In the genomic region with DNA sequence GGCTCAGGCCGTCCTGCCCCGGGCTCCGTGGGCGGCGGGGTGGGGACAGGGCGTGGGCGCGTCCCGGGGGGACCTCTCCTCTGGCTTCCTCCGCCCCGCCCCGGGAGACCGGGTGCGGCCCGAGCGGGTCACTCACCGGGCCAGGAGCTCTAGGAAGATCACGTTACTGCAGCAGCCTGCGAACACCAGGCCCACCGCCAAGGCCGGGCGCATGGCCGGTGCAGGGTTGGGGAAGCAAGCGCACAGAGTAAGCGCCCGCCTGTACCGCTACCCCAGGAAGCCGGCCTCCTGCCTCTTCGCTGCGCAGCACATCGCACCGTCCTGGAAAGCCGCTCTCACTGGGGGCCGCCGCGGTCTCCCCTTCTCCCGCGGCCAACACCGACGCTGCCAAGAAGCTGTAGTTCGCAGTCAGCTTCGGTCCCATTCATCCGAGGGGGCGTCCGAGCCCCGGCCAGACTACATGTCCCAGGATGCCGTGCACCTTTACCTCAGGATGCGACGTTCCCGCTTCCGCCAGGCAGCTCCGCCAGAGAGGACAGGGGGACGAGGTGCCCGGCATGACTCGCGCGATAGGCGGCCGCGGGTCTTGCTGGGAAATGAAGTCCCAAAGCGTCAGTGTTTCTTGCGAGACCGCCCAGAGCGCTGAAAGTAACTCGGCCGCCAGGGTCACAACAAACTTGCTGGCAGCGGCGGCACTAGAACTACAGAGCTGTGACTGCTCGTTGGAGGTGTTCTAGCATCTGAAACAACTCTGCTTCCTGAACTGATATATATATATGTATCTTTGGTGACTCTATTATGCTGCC, we compare ENCODE assay signal across 8 cellular contexts. TPM values are rescaled to one million over a fixed set of nuclear protein-coding genes. Genes with fewer than 3 reads are reported as not detected.
A peak's percentile ranks its signal among the peaks of the same experiment; 100 is the strongest.
DNase-seq lines count a peak whose midpoint lies in the region; ATAC-seq and TF ChIP-seq lines count a peak whose summit lies in the region.

A gene with protein sequence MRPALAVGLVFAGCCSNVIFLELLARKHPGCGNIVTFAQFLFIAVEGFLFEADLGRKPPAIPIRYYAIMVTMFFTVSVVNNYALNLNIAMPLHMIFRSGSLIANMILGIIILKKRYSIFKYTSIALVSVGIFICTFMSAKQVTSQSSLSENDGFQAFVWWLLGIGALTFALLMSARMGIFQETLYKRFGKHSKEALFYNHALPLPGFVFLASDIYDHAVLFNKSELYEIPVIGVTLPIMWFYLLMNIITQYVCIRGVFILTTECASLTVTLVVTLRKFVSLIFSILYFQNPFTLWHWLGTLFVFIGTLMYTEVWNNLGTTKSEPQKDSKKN (minus strand): TSS at position 392 of the 806 bp plus-strand sequence. CDS start 179 bp downstream, at position 213.

- H3K9me3 ChIP-seq in SU-DHL-6 (ENCODE audit: insufficient read depth, low read length), result no peaks in the 10 kb centered on the region
- H3K9me3 ChIP-seq in ovary, result no peaks in the 10 kb centered on the region
- no peaks in the 10 kb centered on the region for H3K9me3 ChIP-seq in tibial artery

- H3K9me2 ChIP-seq in SU-DHL-6 (replicated peaks; ENCODE audit: insufficient read depth, low read length), result no peaks in the 10 kb centered on the region

- H4K20me1 ChIP-seq in SU-DHL-6 (ENCODE audit: low read depth, low read length), result no peaks in the 10 kb centered on the region

- TF ChIP-seq CTCF in GM12872 (IDR thresholded peaks at IDR 0.05; ENCODE audit: insufficient read depth, low read depth, low read length) (0 out of 3 replicates have a peak, but pooled peaks have one; percentile 18), SU-DHL-6 (IDR thresholded peaks at IDR 0.05; ENCODE audit: insufficient read depth, low read length, poor library complexity, severe bottlenecking) (no peak), ovary (IDR thresholded peaks at IDR 0.05) (no peak), tibial artery (IDR thresholded peaks at IDR 0.05) (peak in 1 of 2 experiments; percentile 38)

- peaks cover 4% of the 10 kb centered on the region for H3K36me3 Mint-ChIP-seq in activated naive CD8-positive, alpha-beta T cell treated with anti-CD3 and anti-CD28 coated beads, Interleukin-2, amount 10 ng/mL, durations not matched to agents 7 days and 5 days

- H3K36me3 ChIP-seq in SU-DHL-6 (ENCODE audit: low read length) (no peaks in the 10 kb centered on the region), ovary (no peaks in the 10 kb centered on the region), tibial artery (no peaks in the 10 kb centered on the region)

- peak within 1 kb of the TSS; percentile 77 for H3K4me2 ChIP-seq in SU-DHL-6 (ENCODE audit: low read depth, low read length, poor library complexity, severe bottlenecking)

- no peak for TF ChIP-seq POLR2A in ovary (IDR thresholded peaks at IDR 0.05)

- intact Hi-C loops in Right ventricle myocardium inferior (cut with DNase I) (loop anchor here (1.0 kb wide), 1 partner anchor 39 kb away; no protein-coding TSS in a partner anchor), ovary (cut with DNase I) (no loop called here), tibial artery (cut with DNase I; ENCODE audit: low total_unique reads) (no loop called here)

- H3K27me3 ChIP-seq in SU-DHL-6 (ENCODE audit: low read length) (no peaks in the 10 kb centered on the region), ovary (no peaks in the 10 kb centered on the region), tibial artery (no peaks in the 10 kb centered on the region)

- DNase-seq in NCI-H128 (lab: John Stamatoyannopoulos, UW; ENCODE audit: unreplicated experiment), result peak; percentile 94
- DNase-seq in activated naive CD8-positive, alpha-beta T cell treated with anti-CD3 and anti-CD28 coated beads, Interleukin-2, amount 10 ng/mL, durations not matched to agents 7 days and 5 days, result peak; percentile 92
- DNase-seq in Right ventricle myocardium inferior (ENCODE audit: missing footprints), result peak; percentile 98
- peak; percentile 93 to 95 (median 94) for DNase-seq in ovary
- DNase-seq in tibial artery, result peak; percentile 97

- H3K79me2 ChIP-seq in SU-DHL-6 (ENCODE audit: insufficient read depth, low read length), result peaks cover 24% of the 10 kb centered on the region; the same call in 1 of the 2 replicates

- H3K9me3 Mint-ChIP-seq in activated naive CD8-positive, alpha-beta T cell treated with anti-CD3 and anti-CD28 coated beads, Interleukin-2, amount 10 ng/mL, durations not matched to agents 7 days and 5 days, result no peaks in the 10 kb centered on the region

- H3K9ac ChIP-seq in SU-DHL-6 (ENCODE audit: low read length), result peak within 1 kb of the TSS; percentile 76

- no peak for TF ChIP-seq EP300 in ovary (IDR thresholded peaks at IDR 0.05)

- POLR2A ChIA-PET in activated naive CD8-positive, alpha-beta T cell treated with anti-CD3 and anti-CD28 coated beads, Interleukin-2, amount 10 ng/mL, durations not matched to agents 7 days and 5 days (lab: Charles Lee), result interaction anchor here (1.3 to 1.8 kb wide), 2 partner anchors 189 to 1235 kb away, joined by 3 to 8 read pairs; a partner anchor contains a TSS

- 0 to 1% (median 0%) methylated on average over 54 to 69 of the region's 69 CpGs for WGBS in ovary, 3 donors

- peak within 1 kb of the TSS; percentile 91 for H3K4me3 Mint-ChIP-seq in activated naive CD8-positive, alpha-beta T cell treated with anti-CD3 and anti-CD28 coated beads, Interleukin-2, amount 10 ng/mL, durations not matched to agents 7 days and 5 days

- peak; percentile 99 for ATAC-seq in HG02678 (IDR thresholded peaks at IDR 0.05; ENCODE audit: unreplicated experiment)
- peak; percentile 98 for ATAC-seq in activated naive CD8-positive, alpha-beta T cell treated with anti-CD3 and anti-CD28 coated beads, Interleukin-2, amount 10 ng/mL, durations not matched to agents 7 days and 5 days (ENCODE audit: low read depth)
- ATAC-seq in Right ventricle myocardium inferior, result peak; percentile 100

- H3K27ac ChIP-seq in SU-DHL-6 (ENCODE audit: low read depth, low read length) (no peak within 1 kb of the TSS), ovary (peak within 1 kb of the TSS; percentile 4 to 54), tibial artery (peak within 1 kb of the TSS; percentile 69 to 72)

- peak within 1 kb of the TSS; percentile 83 for H2AFZ ChIP-seq in SU-DHL-6 (ENCODE audit: low read depth, low read length, severe bottlenecking)

- H3F3A ChIP-seq in SU-DHL-6 (ENCODE audit: insufficient read depth), result no peaks in the 10 kb centered on the region

- H3K4me1 Mint-ChIP-seq in activated naive CD8-positive, alpha-beta T cell treated with anti-CD3 and anti-CD28 coated beads, Interleukin-2, amount 10 ng/mL, durations not matched to agents 7 days and 5 days, result peaks cover 15% of the 10 kb centered on the region

- H3K27me3 Mint-ChIP-seq in activated naive CD8-positive, alpha-beta T cell treated with anti-CD3 and anti-CD28 coated beads, Interleukin-2, amount 10 ng/mL, durations not matched to agents 7 days and 5 days, result peaks cover 4% of the 10 kb centered on the region

- no peaks in the 10 kb centered on the region for H3K4me1 ChIP-seq in ovary (ENCODE audit: insufficient read depth)
- peaks cover 0 to 9% (median 7%) of the 10 kb centered on the region in 4 donors for H3K4me1 ChIP-seq in tibial artery

- H3K27ac Mint-ChIP-seq in activated naive CD8-positive, alpha-beta T cell treated with anti-CD3 and anti-CD28 coated beads, Interleukin-2, amount 10 ng/mL, durations not matched to agents 7 days and 5 days, result peak within 1 kb of the TSS; percentile 88

- H3K4me3 ChIP-seq in SU-DHL-6 (ENCODE audit: insufficient read depth, low read length, poor library complexity, severe bottlenecking) (peak within 1 kb of the TSS; percentile 81), ovary (peak within 1 kb of the TSS; percentile 91), tibial artery (peak within 1 kb of the TSS; percentile 78 to 97)

RNA-seq across cellular contexts. Expression of the gene that starts here (rescaled TPM):
- total RNA-seq in activated naive CD8-positive, alpha-beta T cell treated with anti-CD3 and anti-CD28 coated beads, Interleukin-2, amount 10 ng/mL, durations not matched to agents 7 days and 5 days, result 10 to 100 TPM; 13.3 to 13.8 TPM
- total RNA-seq in Right ventricle myocardium inferior (5.6 TPM), ovary (10 to 100 TPM in 5 of 7 donors, 1 to 10 TPM in 2; 3.9 to 25.7 (median 15.7) TPM)
- 10 to 100 TPM in 1 of 2 donors, 1 to 10 TPM in 1; 4.6 to 22.5 TPM for polyA plus RNA-seq in ovary
